17 cellular contexts compared by ENCODE assay signal in genomic region chr17:82380860-82381702, GRCh38. TPM values are rescaled to one million over a fixed set of nuclear protein-coding genes. Genes with fewer than 3 reads are reported as not detected.
DNase-seq lines count a peak whose midpoint lies in the region; ATAC-seq, FAIRE-seq and TF ChIP-seq lines count a peak whose summit lies in the region.
"Had no signal": no experiment of that assay in that cellular context is flagged by ENCODE, and none has a peak within 500 bp of the region (broad histone marks: within the 10 kb centered on the region; RNA-seq: fewer than 3 reads in every experiment).

No MANE protein-coding gene starts in this region.

- H3K9me3 ChIP-seq in GM12878 (replicated peaks; ENCODE audit: control insufficient read depth, insufficient read depth, low read length) (no peaks in the 10 kb centered on the region), mesenchymal stem cell (ENCODE audit: control insufficient read depth, low read length) (no peaks in the 10 kb centered on the region), stomach (no peaks in the 10 kb centered on the region)

- no peak overlapping the region for H2BK12ac ChIP-seq in mesenchymal stem cell (ENCODE audit: low read length in 2 of 2)

- no peak overlapping the region for H4K91ac ChIP-seq in mesenchymal stem cell (ENCODE audit: low read length)

- TF ChIP-seq CTCF in GM12878 (IDR thresholded peaks at IDR 0.05 in 2 of 3, conservative IDR thresholded peaks at IDR 0.05 in 1 of 3; ENCODE audit: control insufficient read depth in 2 of 3, extremely low read depth in 1 of 3, insufficient read depth in 1 of 3, low read depth in 3 of 3, low read length in 3 of 3) (no peak), stomach (IDR thresholded peaks at IDR 0.05) (no peak), GM10266 (IDR thresholded peaks at IDR 0.05; ENCODE audit: control insufficient read depth, insufficient read depth, low read depth, missing control alignments) (no peak)

- TF ChIP-seq EP300 in GM12878 (IDR thresholded peaks at IDR 0.05; ENCODE audit: borderline replicate concordance in 1 of 2, control insufficient read depth in 1 of 2, low read depth in 2 of 2, low read length in 2 of 2): no peak
- no peak for TF ChIP-seq EP300 in stomach (IDR thresholded peaks at IDR 0.05)

- no peak overlapping the region for H2BK5ac ChIP-seq in mesenchymal stem cell (ENCODE audit: low read depth, low read length, poor library complexity, severe bottlenecking)

- no peak overlapping the region for H3K4ac ChIP-seq in mesenchymal stem cell (ENCODE audit: low read depth in 1 of 2, low read length in 2 of 2)

- intact Hi-C loops in GM12878 (cut with micrococcal nuclease; ENCODE audit: unreplicated experiment): no loop called here
- intact Hi-C loops in stomach (cut with DNase I; ENCODE audit: low total_unique reads): no loop called here

- SMC1A ChIA-PET in GM12878 (lab: Charles Lee; ENCODE audit: uncharacterized antibody, unreplicated experiment): no interaction called here

- H4K8ac ChIP-seq in mesenchymal stem cell (ENCODE audit: low read length): no peak overlapping the region

- H3K27me3 ChIP-seq in ACC112 (ENCODE audit: insufficient read depth, low read length) (no peaks in the 10 kb centered on the region), GM12878 (replicated peaks in 1 of 2; ENCODE audit: control insufficient read depth in 2 of 2, insufficient read depth in 2 of 2, low read length in 1 of 2) (no peaks in the 10 kb centered on the region; a peak in 1 of 4 replicates), mesenchymal stem cell (ENCODE audit: control insufficient read depth in 1 of 2, insufficient read depth in 1 of 2, low read length in 2 of 2) (peaks cover 25 to 44% of the 10 kb centered on the region in 2 experiments), stomach (peaks cover 2 to 84% (median 39%) of the 10 kb centered on the region in 3 donors)

- no peak for DNase-seq in GM12892 (ENCODE audit: insufficient read length)
- DNase-seq in GM12878 (ENCODE audit: low read depth, low spot score): no peak
- peak; percentile 4 for DNase-seq in mesenchymal stem cell
- no peak for DNase-seq in stomach
- DNase-seq in KG1 (lab: John Stamatoyannopoulos, UW): no peak
- no peak for DNase-seq in HEK293T (ENCODE audit: extremely low spot score)
- DNase-seq in GM10266 (ENCODE audit: extremely low spot score): no peak
- DNase-seq: activated T-cell treated with anti-CD3 and anti-CD28 coated beads for 4 hours, aorta, left colon, MM.1S, NCI-H446 treated with DMSO at 0.1 percent for 48 hours, SHP77 had no signal

- H3K79me2 ChIP-seq in ACC112 (ENCODE audit: control insufficient read depth, insufficient read depth, low read length, unreplicated experiment): no peaks in the 10 kb centered on the region
- no peaks in the 10 kb centered on the region for H3K79me2 ChIP-seq in GM12878 (ENCODE audit: control insufficient read depth, insufficient read depth, low read length)

- no peak overlapping the region for H3K14ac ChIP-seq in mesenchymal stem cell (ENCODE audit: low read length in 2 of 2)

- peaks cover 15% of the 10 kb centered on the region for H3K4me1 ChIP-seq in ACC112 (ENCODE audit: control insufficient read depth, insufficient read depth, low read length, unreplicated experiment)
- H3K4me1 ChIP-seq in GM12878 (ENCODE audit: control insufficient read depth, insufficient read depth, low read length): no peaks in the 10 kb centered on the region
- H3K4me1 ChIP-seq in mesenchymal stem cell (ENCODE audit: control insufficient read depth, insufficient read depth, low read depth, low read length): peaks cover 18% of the 10 kb centered on the region
- peaks cover 7 to 32% (median 24%) of the 10 kb centered on the region in 4 donors for H3K4me1 ChIP-seq in stomach

- H3K27ac ChIP-seq in ACC112 (ENCODE audit: low read depth, low read length): no peak overlapping the region
- no peak overlapping the region for H3K27ac ChIP-seq in GM12878 (ENCODE audit: control insufficient read depth, insufficient read depth)
- no peak overlapping the region for H3K27ac ChIP-seq in mesenchymal stem cell (ENCODE audit: low read length, poor library complexity, severe bottlenecking)
- H3K27ac ChIP-seq in stomach: no peak overlapping the region

- H3K9ac ChIP-seq in GM12878 (ENCODE audit: control insufficient read depth, insufficient read depth, low read length) (no peak overlapping the region), mesenchymal stem cell (ENCODE audit: low read length) (peak overlapping the region; percentile 44)

- FAIRE-seq in GM12892 (lab: Jason Lieb, UNC) (peak; percentile 83), GM12878 (lab: Jason Lieb, UNC) (peak; percentile 31)

- WGBS in GM12878 (ENCODE audit: insufficient coverage, insufficient replicate concordance, low lambda C conversion rate, missing lambda C conversion rate): 52% methylated on average over 23 of the region's 23 CpGs
- WGBS in mesenchymal stem cell: 78% methylated on average over 22 of the region's 23 CpGs
- 51 to 57% (median 53%) methylated on average over 23 of the region's 23 CpGs for WGBS in stomach, 5 donors

- BruUV-seq in GM12878 (replicated peaks; lab: Mats Ljungman, UMichigan): no TSS peak

- TF ChIP-seq POLR2A in GM12892 (IDR thresholded peaks at IDR 0.05; ENCODE audit: low read depth, low read length): no peak
- no peak for TF ChIP-seq POLR2A in GM12878 (IDR thresholded peaks at IDR 0.05; ENCODE audit: low read depth, low read length)
- no peak for TF ChIP-seq POLR2A in stomach (IDR thresholded peaks at IDR 0.05)

- POLR2A ChIA-PET in GM12878 (lab: Charles Lee) (no interaction called here), HEK293T (lab: Yijun Ruan, JAX) (no interaction called here)

- no peak overlapping the region for H3K18ac ChIP-seq in mesenchymal stem cell (ENCODE audit: low read depth in 1 of 2, low read length in 2 of 2)

- H4K20me1 ChIP-seq in GM12878 (ENCODE audit: control insufficient read depth, insufficient read depth): no peaks in the 10 kb centered on the region

- H2BK120ac ChIP-seq in mesenchymal stem cell (ENCODE audit: low read depth, low read length): no peak overlapping the region

- H2BK15ac ChIP-seq in mesenchymal stem cell (ENCODE audit: low read depth, poor library complexity, severe bottlenecking): no peak overlapping the region

- CTCF ChIA-PET in GM12878 (lab: Yijun Ruan, JAX) (no interaction called here), HEK293T (lab: Yijun Ruan, JAX) (no interaction called here)

- no peak overlapping the region for H3K4me2 ChIP-seq in GM12878 (ENCODE audit: control insufficient read depth, insufficient read depth)
- no peak overlapping the region for H3K4me2 ChIP-seq in mesenchymal stem cell (ENCODE audit: low read length, poor library complexity, severe bottlenecking)

- no peak for TF ChIP-seq RAD21 in GM12878 (IDR thresholded peaks at IDR 0.05; ENCODE audit: insufficient read depth, low read depth, low read length)

- H3K23ac ChIP-seq in mesenchymal stem cell (ENCODE audit: low read length in 2 of 2): no peak overlapping the region

- ATAC-seq in GM12878: no peak
- ATAC-seq: left colon had no signal

- in situ Hi-C loops in GM12878 (cut with MboI): no loop called here

- no peak overlapping the region for H2AK5ac ChIP-seq in mesenchymal stem cell (ENCODE audit: low read length, severe bottlenecking)

- H2AFZ ChIP-seq in ACC112 (ENCODE audit: low read length, unreplicated experiment): peak overlapping the region; percentile 5
- H2AFZ ChIP-seq in GM12878 (ENCODE audit: control insufficient read depth, low read depth, low read length): no peak overlapping the region
- no peak overlapping the region for H2AFZ ChIP-seq in mesenchymal stem cell (ENCODE audit: low read depth, low read length)

- H3K79me1 ChIP-seq in mesenchymal stem cell (replicated peaks; ENCODE audit: low read length, poor library complexity, severe bottlenecking): no peaks in the 10 kb centered on the region

- H3K36me3 ChIP-seq in ACC112 (ENCODE audit: insufficient read depth, low read length) (no peaks in the 10 kb centered on the region), GM12878 (ENCODE audit: control insufficient read depth in 2 of 2, insufficient read depth in 2 of 2, low read length in 1 of 2) (no peaks in the 10 kb centered on the region), mesenchymal stem cell (ENCODE audit: control insufficient read depth in 1 of 2, insufficient read depth in 2 of 2, low read depth in 1 of 2, low read length in 2 of 2) (peaks cover 0 to 3% of the 10 kb centered on the region in 2 experiments), stomach (no peaks in the 10 kb centered on the region)

- H3K4me3 ChIP-seq in ACC112 (ENCODE audit: low read depth, low read length) (peak overlapping the region; percentile 67), GM12878 (no peak overlapping the region), mesenchymal stem cell (ENCODE audit: insufficient read depth in 1 of 2, low read depth in 1 of 2, low read length in 2 of 2) (peak overlapping the region in 1 of 2 experiments; percentile 70), stomach (no peak overlapping the region)

- RAD21 ChIA-PET in GM12878 (lab: Charles Lee; ENCODE audit: unreplicated experiment): no interaction called here

RNA-seq across cellular contexts. Expression of gene UTS2R, which starts 9.5 kb away (rescaled TPM):
- not detected for polyA plus RNA-seq in GM12892 (2012; ENCODE audit: missing spikeins)
- total RNA-seq in GM12878 (2013; cell fraction: nucleolus; rRNA removed): 0.40 and 0.49 TPM in 2 replicates
- total RNA-seq in GM12878 (2014; rRNA removed) (0.11 TPM in 1 of 2 replicates, not detected in the other), GM12878 (2014; rRNA removed; fragmentation: Illumina TruSeq; extraction: Trizol) (not detected in 2 replicates), GM12878 (2021) (0.36 and 1.1 TPM in 2 replicates), stomach (not detected)
- not detected for polyA plus RNA-seq in GM12878 (2011; ENCODE audit: low read depth)
- polyA plus RNA-seq in GM12878 (2011; rRNA removed) (0.04 TPM in 1 of 2 replicates, not detected in the other), GM12878 (2014; fragmentation: Illumina TruSeq; extraction: Trizol) (not detected in 2 replicates), GM12878 (2014; fragmentation: Nextera tagmentation; extraction: Ambion mirVana) (not detected), GM12878 (2014; rRNA removed) (0.12 and 0.30 TPM in 2 replicates), GM12878 (2016; fragmentation: Nextera tagmentation; extraction: Ambion mirVana) (not detected), stomach (not detected)
- 0.07 TPM in 1 of 2 replicates, not detected in the other for polyA plus RNA-seq in GM12878 (2011; cell fraction: cytosol; rRNA removed)
- 0.58 and 0.82 TPM in 2 replicates for polyA plus RNA-seq in GM12878 (2011; cell fraction: nucleus; rRNA removed)
- polyA plus RNA-seq in GM12878 (2012): 0.34 and 0.36 TPM in 2 replicates
- polyA minus RNA-seq in GM12878 (2011; rRNA and poly(A)+ RNA removed): 0.22 and 0.36 TPM in 2 replicates
- not detected in 2 replicates for polyA minus RNA-seq in GM12878 (2011; cell fraction: cytosol; rRNA and poly(A)+ RNA removed)
- not detected in 2 replicates for polyA minus RNA-seq in GM12878 (2011; cell fraction: nucleus; rRNA and poly(A)+ RNA removed)
- not detected for polyA plus RNA-seq in mesenchymal stem cell (2013, experiment 1 of 2)
- polyA plus RNA-seq in mesenchymal stem cell (2013, experiment 2 of 2): not detected
- total RNA-seq: aorta; CD4-positive, alpha-beta T cell; dermis microvascular lymphatic vessel endothelial cell; left colon; neural crest cell had no signal
- polyA plus RNA-seq: aorta had no signal

RNA-seq across cellular contexts. Expression of gene TEX19, which starts 22.0 kb away (rescaled TPM):
- polyA plus RNA-seq in GM12892 (2012; ENCODE audit: missing spikeins): not detected
- total RNA-seq in GM12878 (2013; cell fraction: nucleolus; rRNA removed): not detected in 2 replicates
- 0.11 TPM in 1 of 2 replicates, not detected in the other for total RNA-seq in GM12878 (2014; rRNA removed)
- 0.14 and 0.22 TPM in 2 replicates for total RNA-seq in GM12878 (2014; rRNA removed; fragmentation: Illumina TruSeq; extraction: Trizol)
- 0.19 TPM in 1 of 2 replicates, not detected in the other for total RNA-seq in GM12878 (2021)
- polyA plus RNA-seq in GM12878 (2011; ENCODE audit: low read depth): not detected
- 0.26 and 0.27 TPM in 2 replicates for polyA plus RNA-seq in GM12878 (2011; rRNA removed)
- 0.33 and 0.39 TPM in 2 replicates for polyA plus RNA-seq in GM12878 (2011; cell fraction: cytosol; rRNA removed)
- polyA plus RNA-seq in GM12878 (2011; cell fraction: nucleus; rRNA removed): 0.18 and 0.19 TPM in 2 replicates
- polyA plus RNA-seq in GM12878 (2012): 0.07 TPM in 1 of 2 replicates, not detected in the other
- polyA plus RNA-seq in GM12878 (2014; fragmentation: Illumina TruSeq; extraction: Trizol): 0.09 TPM in 1 of 2 replicates, not detected in the other
- under 1 TPM in 1 of 2 experiments, not detected in 1; 0.03 TPM for polyA plus RNA-seq in GM12878 (2014; fragmentation: Nextera tagmentation; extraction: Ambion mirVana)
- polyA plus RNA-seq in GM12878 (2014; rRNA removed): 0.05 and 0.32 TPM in 2 replicates
- polyA plus RNA-seq in GM12878 (2016; fragmentation: Nextera tagmentation; extraction: Ambion mirVana): under 1 TPM in 1 of 2 experiments, not detected in 1; 0.13 TPM
- 0.22 and 0.62 TPM in 2 replicates for polyA minus RNA-seq in GM12878 (2011; rRNA and poly(A)+ RNA removed)
- not detected in 2 replicates for polyA minus RNA-seq in GM12878 (2011; cell fraction: cytosol; rRNA and poly(A)+ RNA removed)
- polyA minus RNA-seq in GM12878 (2011; cell fraction: nucleus; rRNA and poly(A)+ RNA removed): not detected in 2 replicates
- polyA plus RNA-seq in mesenchymal stem cell (2013, experiment 1 of 2): 0.03 TPM
- not detected for polyA plus RNA-seq in mesenchymal stem cell (2013, experiment 2 of 2)
- total RNA-seq in stomach: not detected
- not detected for polyA plus RNA-seq in stomach
- total RNA-seq: aorta; CD4-positive, alpha-beta T cell; dermis microvascular lymphatic vessel endothelial cell; left colon had no signal
- polyA plus RNA-seq: aorta had no signal

RNA-seq across cellular contexts. Expression of gene HEXD, which starts 37.1 kb away (rescaled TPM):
- polyA plus RNA-seq in GM12892 (2012; ENCODE audit: missing spikeins): 10.8 TPM
- total RNA-seq in GM12878 (2013; cell fraction: nucleolus; rRNA removed): 34.6 and 37.8 TPM in 2 replicates
- total RNA-seq in GM12878 (2014; rRNA removed): 10.8 and 12.7 TPM in 2 replicates
- 5.8 and 6.4 TPM in 2 replicates for total RNA-seq in GM12878 (2014; rRNA removed; fragmentation: Illumina TruSeq; extraction: Trizol)
- 15.9 and 16.4 TPM in 2 replicates for total RNA-seq in GM12878 (2021)
- polyA plus RNA-seq in GM12878 (2011; ENCODE audit: low read depth): 4.9 TPM
- polyA plus RNA-seq in GM12878 (2011; rRNA removed): 5.1 and 7.6 TPM in 2 replicates
- 7.5 and 11.0 TPM in 2 replicates for polyA plus RNA-seq in GM12878 (2011; cell fraction: cytosol; rRNA removed)
- 119 and 120 TPM in 2 replicates for polyA plus RNA-seq in GM12878 (2011; cell fraction: nucleus; rRNA removed)
- 9.6 and 13.9 TPM in 2 replicates for polyA plus RNA-seq in GM12878 (2012)
- polyA plus RNA-seq in GM12878 (2014; fragmentation: Illumina TruSeq; extraction: Trizol): 5.0 and 6.3 TPM in 2 replicates
- 1 to 10 TPM; 1.6 to 1.9 TPM for polyA plus RNA-seq in GM12878 (2014; fragmentation: Nextera tagmentation; extraction: Ambion mirVana)
- 21.9 and 24.2 TPM in 2 replicates for polyA plus RNA-seq in GM12878 (2014; rRNA removed)
- polyA plus RNA-seq in GM12878 (2016; fragmentation: Nextera tagmentation; extraction: Ambion mirVana): 1 to 10 TPM; 4.9 to 8.7 TPM
- polyA minus RNA-seq in GM12878 (2011; rRNA and poly(A)+ RNA removed): 2.5 and 5.6 TPM in 2 replicates
- polyA minus RNA-seq in GM12878 (2011; cell fraction: cytosol; rRNA and poly(A)+ RNA removed): 2.1 TPM in 2 replicates
- polyA minus RNA-seq in GM12878 (2011; cell fraction: nucleus; rRNA and poly(A)+ RNA removed): 8.1 and 10.9 TPM in 2 replicates
- polyA plus RNA-seq in mesenchymal stem cell (2013, experiment 1 of 2): 6.2 TPM
- 5.8 TPM for polyA plus RNA-seq in mesenchymal stem cell (2013, experiment 2 of 2)
- total RNA-seq in stomach: 100 to 1,000 TPM in 4 of 5 donors, 10 to 100 TPM in 1; 13.8 to 212 (median 124) TPM
- polyA plus RNA-seq in stomach: 100 to 1,000 TPM in 1 of 3 donors, 10 to 100 TPM in 2; 51.9 to 103 (median 93.4) TPM

RNA-seq across cellular contexts. Expression of gene OGFOD3, which starts 37.3 kb away (rescaled TPM):
- 9.3 TPM for polyA plus RNA-seq in GM12892 (2012; ENCODE audit: missing spikeins)
- total RNA-seq in GM12878 (2013; cell fraction: nucleolus; rRNA removed): 32.4 and 38.4 TPM in 2 replicates
- 21.0 TPM in 2 replicates for total RNA-seq in GM12878 (2014; rRNA removed)
- total RNA-seq in GM12878 (2014; rRNA removed; fragmentation: Illumina TruSeq; extraction: Trizol): 10.3 and 11.6 TPM in 2 replicates
- 25.8 and 29.6 TPM in 2 replicates for total RNA-seq in GM12878 (2021)
- 6.8 TPM for polyA plus RNA-seq in GM12878 (2011; ENCODE audit: low read depth)
- 10.8 and 16.9 TPM in 2 replicates for polyA plus RNA-seq in GM12878 (2011; rRNA removed)
- polyA plus RNA-seq in GM12878 (2011; cell fraction: cytosol; rRNA removed): 31.6 and 39.7 TPM in 2 replicates
- 33.0 and 43.8 TPM in 2 replicates for polyA plus RNA-seq in GM12878 (2011; cell fraction: nucleus; rRNA removed)
- polyA plus RNA-seq in GM12878 (2012): 15.1 and 18.3 TPM in 2 replicates
- 4.2 and 10.2 TPM in 2 replicates for polyA plus RNA-seq in GM12878 (2014; fragmentation: Illumina TruSeq; extraction: Trizol)
- polyA plus RNA-seq in GM12878 (2014; fragmentation: Nextera tagmentation; extraction: Ambion mirVana): 1 to 10 TPM in 1 of 2 experiments, under 1 TPM in 1; 0.48 to 2.4 TPM
- polyA plus RNA-seq in GM12878 (2014; rRNA removed): 19.6 and 23.7 TPM in 2 replicates
- polyA plus RNA-seq in GM12878 (2016; fragmentation: Nextera tagmentation; extraction: Ambion mirVana): 10 to 100 TPM; 25.9 to 28.4 TPM
- 18.4 and 28.0 TPM in 2 replicates for polyA minus RNA-seq in GM12878 (2011; rRNA and poly(A)+ RNA removed)
- 12.6 and 16.9 TPM in 2 replicates for polyA minus RNA-seq in GM12878 (2011; cell fraction: cytosol; rRNA and poly(A)+ RNA removed)
- polyA minus RNA-seq in GM12878 (2011; cell fraction: nucleus; rRNA and poly(A)+ RNA removed): 5.7 and 14.4 TPM in 2 replicates
- 15.4 TPM for polyA plus RNA-seq in mesenchymal stem cell (2013, experiment 1 of 2)
- polyA plus RNA-seq in mesenchymal stem cell (2013, experiment 2 of 2): 16.0 TPM
- 10 to 100 TPM; 10.5 to 30.4 (median 23.2) TPM for total RNA-seq in stomach
- 10 to 100 TPM; 13.9 to 17.3 (median 15.3) TPM for polyA plus RNA-seq in stomach

RNA-seq across cellular contexts. Expression of gene SECTM1, which starts 47.5 kb away (rescaled TPM):
- polyA plus RNA-seq in GM12892 (2012; ENCODE audit: missing spikeins): not detected
- not detected in 2 replicates for total RNA-seq in GM12878 (2013; cell fraction: nucleolus; rRNA removed)
- total RNA-seq in GM12878 (2014; rRNA removed) (not detected in 2 replicates), GM12878 (2014; rRNA removed; fragmentation: Illumina TruSeq; extraction: Trizol) (not detected in 2 replicates), GM12878 (2021) (0.08 TPM in 1 of 2 replicates, not detected in the other), stomach (10 to 100 TPM in 2 of 5 donors, 1 to 10 TPM in 3; 1.8 to 48.8 (median 6.7) TPM)
- not detected for polyA plus RNA-seq in GM12878 (2011; ENCODE audit: low read depth)
- polyA plus RNA-seq in GM12878 (2011; rRNA removed) (0.12 TPM in 1 of 2 replicates, not detected in the other), GM12878 (2014; fragmentation: Illumina TruSeq; extraction: Trizol) (0.10 TPM in 1 of 2 replicates, not detected in the other), GM12878 (2014; fragmentation: Nextera tagmentation; extraction: Ambion mirVana) (not detected), GM12878 (2014; rRNA removed) (0.11 TPM in 1 of 2 replicates, not detected in the other), GM12878 (2016; fragmentation: Nextera tagmentation; extraction: Ambion mirVana) (under 1 TPM in 1 of 2 experiments, not detected in 1; 0.13 TPM), stomach (10 to 100 TPM in 2 of 3 donors, 1 to 10 TPM in 1; 9.3 to 23.1 (median 10.2) TPM)
- polyA plus RNA-seq in GM12878 (2011; cell fraction: cytosol; rRNA removed): 0.15 and 0.22 TPM in 2 replicates
- 0.09 and 0.21 TPM in 2 replicates for polyA plus RNA-seq in GM12878 (2011; cell fraction: nucleus; rRNA removed)
- polyA plus RNA-seq in GM12878 (2012): 0.07 TPM in 1 of 2 replicates, not detected in the other
- 0.10 TPM in 1 of 2 replicates, not detected in the other for polyA minus RNA-seq in GM12878 (2011; rRNA and poly(A)+ RNA removed)
- polyA minus RNA-seq in GM12878 (2011; cell fraction: cytosol; rRNA and poly(A)+ RNA removed): not detected in 2 replicates
- polyA minus RNA-seq in GM12878 (2011; cell fraction: nucleus; rRNA and poly(A)+ RNA removed): not detected in 2 replicates
- polyA plus RNA-seq in mesenchymal stem cell (2013, experiment 1 of 2): 3.1 TPM
- polyA plus RNA-seq in mesenchymal stem cell (2013, experiment 2 of 2): 3.2 TPM
- total RNA-seq: neural crest cell had no signal
